10 cellular contexts compared by ENCODE assay signal in the genomic region with DNA sequence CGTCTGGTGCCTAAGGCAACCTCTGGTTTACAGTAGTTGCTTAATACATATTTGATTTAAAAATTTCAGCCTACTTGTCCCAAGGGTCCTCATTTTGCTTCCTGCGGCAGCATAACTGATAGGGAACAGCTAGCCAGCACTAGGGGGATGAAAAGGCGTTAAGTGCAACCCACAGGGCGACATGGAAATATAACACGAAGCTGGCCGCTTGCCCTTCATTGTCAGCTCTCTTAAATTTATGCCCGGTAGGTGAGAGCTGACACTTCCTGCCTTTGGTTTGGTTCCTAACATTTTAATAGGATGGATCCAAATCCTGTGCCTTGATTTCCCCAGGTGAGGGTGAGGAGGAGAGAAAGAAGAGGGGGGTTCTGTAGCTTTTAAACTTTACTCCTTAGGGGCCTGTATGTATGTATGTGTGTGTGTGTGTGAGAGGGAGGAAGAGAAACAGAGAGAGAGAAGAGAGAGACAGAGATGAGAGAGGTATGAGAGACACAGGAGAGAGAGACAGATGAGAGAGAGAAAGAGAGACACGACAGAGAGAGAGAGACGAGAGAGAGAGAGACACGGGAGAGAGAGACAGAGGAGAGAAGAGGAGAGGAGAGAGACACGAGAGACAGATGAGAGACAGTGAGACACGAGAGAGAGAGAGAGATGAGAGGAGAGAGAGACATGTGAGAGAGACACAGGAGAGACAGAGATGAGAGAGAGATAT. TPM values are rescaled to one million over a fixed set of nuclear protein-coding genes. Genes with fewer than 3 reads are reported as not detected.
DNase-seq lines count a peak whose midpoint lies in the region; ATAC-seq and TF ChIP-seq lines count a peak whose summit lies in the region.
"Had no signal": no experiment of that assay in that cellular context is flagged by ENCODE, and none has a peak within 500 bp of the region (broad histone marks: within the 10 kb centered on the region; RNA-seq: fewer than 3 reads in every experiment).

No MANE protein-coding gene starts in this region.

- H3K79me1 ChIP-seq in neuronal stem cell (ENCODE audit: low read depth, low read length): no peaks in the 10 kb centered on the region

- peak overlapping the region; percentile 100 for H2AFZ ChIP-seq in neuronal stem cell (ENCODE audit: low read length)

- H2BK5ac ChIP-seq in neuronal stem cell (ENCODE audit: low read length): no peak overlapping the region

- H3K36me3 ChIP-seq in neuronal stem cell (replicated peaks in 1 of 2; ENCODE audit: control insufficient read depth in 2 of 2, insufficient read depth in 2 of 2, low read length in 2 of 2): no peaks in the 10 kb centered on the region

- H4K8ac ChIP-seq in neuronal stem cell (ENCODE audit: low read depth, low read length): no peak overlapping the region

- no peak overlapping the region for H3K14ac ChIP-seq in neuronal stem cell (ENCODE audit: low read length)

- peaks cover 17% of the 10 kb centered on the region for H3K4me1 Mint-ChIP-seq in activated CD4-positive, alpha-beta T cell treated with anti-CD3 and anti-CD28 coated beads for 36 hours

- H2BK12ac ChIP-seq in neuronal stem cell (ENCODE audit: low read length): no peak overlapping the region

- no peak for DNase-seq in activated CD4-positive, alpha-beta T cell treated with anti-CD3 and anti-CD28 coated beads for 36 hours
- no peak for DNase-seq in activated CD4-positive, alpha-beta T cell treated with anti-CD3 and anti-CD28 coated beads for 48 hours
- DNase-seq in NB4 (ENCODE audit: low read depth): peak; percentile 21
- no peak for DNase-seq in coronary artery (ENCODE audit: low spot score)
- no peak for DNase-seq in neuronal stem cell (ENCODE audit: low spot score)
- no peak for DNase-seq in foreskin melanocyte
- no peak for DNase-seq in NCI-H345 (lab: John Stamatoyannopoulos, UW)

- no peaks in the 10 kb centered on the region for H3K9me3 Mint-ChIP-seq in activated CD4-positive, alpha-beta T cell treated with anti-CD3 and anti-CD28 coated beads for 36 hours (ENCODE audit: low read depth)

- H3K23ac ChIP-seq in neuronal stem cell (ENCODE audit: low read depth, low read length, poor library complexity): no peak overlapping the region

- H3K9me3 ChIP-seq in neuronal stem cell (replicated peaks in 1 of 2; ENCODE audit: control insufficient read depth in 2 of 2, insufficient read depth in 1 of 2, low read depth in 1 of 2, low read length in 2 of 2): peaks cover 0 to 6% of the 10 kb centered on the region in 2 donors

- WGBS in neuronal stem cell (ENCODE audit: extremely low coverage in 2 of 2, insufficient read length in 2 of 2, insufficient replicate concordance in 1 of 2), 2 donors: no CpG with 5 or more reads among the region's 12 CpGs

- TF ChIP-seq POLR2A in NB4 (IDR thresholded peaks at IDR 0.05; ENCODE audit: extremely low read depth, insufficient read length): no peak

- no peak overlapping the region for H2AK5ac ChIP-seq in neuronal stem cell (ENCODE audit: low read depth, low read length)

- H2BK15ac ChIP-seq in neuronal stem cell (ENCODE audit: low read length): no peak overlapping the region

- no peak overlapping the region for H4K91ac ChIP-seq in neuronal stem cell (ENCODE audit: low read depth, low read length, poor library complexity)

- H3K4me3 ChIP-seq in NB4 (ENCODE audit: low read depth, low read length) (no peak overlapping the region), coronary artery (no peak overlapping the region), neuronal stem cell (ENCODE audit: low read length in 2 of 2) (no peak overlapping the region)

- H3K9ac ChIP-seq in neuronal stem cell (ENCODE audit: low read depth, low read length, poor library complexity): no peak overlapping the region

- intact Hi-C loops in activated CD4-positive, alpha-beta T cell treated with anti-CD3 and anti-CD28 coated beads for 36 hours (cut with DNase I, micrococcal nuclease): no loop called here

- no peak overlapping the region for H3K4ac ChIP-seq in neuronal stem cell (ENCODE audit: low read length)

- H2BK120ac ChIP-seq in neuronal stem cell (ENCODE audit: low read depth, low read length): no peak overlapping the region

- ATAC-seq in activated CD4-positive, alpha-beta T cell treated with anti-CD3 and anti-CD28 coated beads for 36 hours: no peak
- no peak for ATAC-seq in HG02623 (IDR thresholded peaks at IDR 0.05; ENCODE audit: unreplicated experiment)

- peak overlapping the region; percentile 43 for H3K27ac Mint-ChIP-seq in activated CD4-positive, alpha-beta T cell treated with anti-CD3 and anti-CD28 coated beads for 36 hours

- H3K4me3 Mint-ChIP-seq in activated CD4-positive, alpha-beta T cell treated with anti-CD3 and anti-CD28 coated beads for 36 hours: peak overlapping the region; percentile 51

- peaks cover 31% of the 10 kb centered on the region for H3K27me3 Mint-ChIP-seq in activated CD4-positive, alpha-beta T cell treated with anti-CD3 and anti-CD28 coated beads for 36 hours

- H3K36me3 Mint-ChIP-seq in activated CD4-positive, alpha-beta T cell treated with anti-CD3 and anti-CD28 coated beads for 36 hours (ENCODE audit: low read depth): peaks cover 2% of the 10 kb centered on the region

- H3K18ac ChIP-seq in neuronal stem cell (ENCODE audit: low read length): no peak overlapping the region

- H3K27me3 ChIP-seq in neuronal stem cell (ENCODE audit: control insufficient read depth in 3 of 3, insufficient read depth in 3 of 3, low read depth in 1 of 3, low read length in 3 of 3): peaks cover 5 to 36% (median 16%) of the 10 kb centered on the region in 3 experiments

- TF ChIP-seq CTCF in NB4 (IDR thresholded peaks at IDR 0.05; ENCODE audit: low read depth, low read length): no peak
- no peak for TF ChIP-seq CTCF in coronary artery (IDR thresholded peaks at IDR 0.05)

- CTCF ChIA-PET in activated CD4-positive, alpha-beta T cell treated with anti-CD3 and anti-CD28 coated beads for 36 hours (lab: Charles Lee): interaction anchor here (0.7 kb wide), 1 partner anchor 204 kb away, joined by 3 read pairs; no protein-coding TSS in a partner anchor

- POLR2A ChIA-PET in activated CD4-positive, alpha-beta T cell treated with anti-CD3 and anti-CD28 coated beads for 36 hours (lab: Charles Lee): no interaction called here

- H3K4me2 ChIP-seq in neuronal stem cell (ENCODE audit: insufficient read depth, low read length, poor library complexity, severe bottlenecking): no peak overlapping the region

- H3K27ac ChIP-seq in coronary artery (peak overlapping the region; percentile 70 to 97), neuronal stem cell (replicated peaks; ENCODE audit: low read length) (no peak overlapping the region)

- H3K4me1 ChIP-seq in neuronal stem cell (ENCODE audit: control insufficient read depth in 2 of 2, insufficient read depth in 1 of 2, low read depth in 1 of 2, low read length in 2 of 2): peaks cover 0 to 9% of the 10 kb centered on the region in 2 donors

RNA-seq across cellular contexts. Expression of a gene that starts 0.9 kb away (rescaled TPM):
- total RNA-seq in activated CD4-positive, alpha-beta T cell treated with anti-CD3 and anti-CD28 coated beads for 36 hours: under 1 TPM; 0.44 to 0.46 TPM
- 0.25 TPM for polyA plus RNA-seq in neuronal stem cell (2013, experiment 1 of 2)
- polyA plus RNA-seq in neuronal stem cell (2013, experiment 2 of 2): 0.19 TPM
- total RNA-seq: left colon; T-helper 2 cell treated with Interferon-gamma antibody and Interleukin-4, amounts not matched to agents 100 ng/mL and 5 ng/mL, for 36 hours had no signal
